In genomic region chr5:141149812-141150211, GRCh38 we compare ENCODE assay signal across 1 cellular context.
TF ChIP-seq lines count a peak whose summit lies in the region.

Gene PCDHB6, plus strand, starts transcription at chr5:141150057. Its CDS starts 201 bp downstream, at chr5:141150258.

TF ChIP-seq in IMR-90, 13 proteins besides CTCF, POLR2A, EP300 and RAD21 (continued from another document):
- TF ChIP-seq USF2 (IDR thresholded peaks at IDR 0.05; ENCODE audit: low read depth, low read length) (no peak), MAFK (IDR thresholded peaks at IDR 0.05; ENCODE audit: low read depth, low read length) (no peak), MAZ (IDR thresholded peaks at IDR 0.05; ENCODE audit: borderline replicate concordance, low read depth, low read length) (no peak), NFE2L2 (IDR thresholded peaks at IDR 0.05; ENCODE audit: low read depth, low read length) (no peak), FOS (IDR thresholded peaks at IDR 0.05; ENCODE audit: low read depth, low read length) (no peak)
